8 cellular contexts compared by ENCODE assay signal in genomic region chr15:31197497-31198414, GRCh38.
DNase-seq lines count a peak whose midpoint lies in the region; ATAC-seq and TF ChIP-seq lines count a peak whose summit lies in the region.

No MANE protein-coding gene starts in this region.

- no peaks in the 10 kb centered on the region for H3K27me3 ChIP-seq in heart right ventricle

- no peaks in the 10 kb centered on the region for H3K9me3 ChIP-seq in heart right ventricle

- H3K36me3 ChIP-seq in heart right ventricle, result no peaks in the 10 kb centered on the region

- H3K4me3 ChIP-seq in GM12864 (ENCODE audit: low read depth, low read length), result no peak overlapping the region
- H3K4me3 ChIP-seq in LNCaP clone FGC (ENCODE audit: low read depth, low read length), result no peak overlapping the region
- H3K4me3 ChIP-seq in heart right ventricle, result no peak overlapping the region

- WGBS in heart right ventricle, 2 donors, result 55 to 61% methylated on average over 15 of the region's 15 CpGs

- DNase-seq in GM12864 (ENCODE audit: low read depth) (no peak), LNCaP clone FGC (ENCODE audit: low read depth) (no peak), heart right ventricle (peak in 1 of 2 donors; percentile 47), sciatic nerve (ENCODE audit: low spot score) (no peak)
- DNase-seq in activated T-cell treated with anti-CD3 and anti-CD28 coated beads, Interleukin-2, amount 50 U/mL, for 48 hours, result peak; percentile 64 to 70
- peak; percentile 52 to 55 for DNase-seq in stimulated activated CD4-positive, alpha-beta T cell treated with anti-CD3 and anti-CD28 coated beads, Interleukin-2, amount 100 ng/mL, for 48 hours

- ATAC-seq in heart right ventricle (no peak), sciatic nerve (no peak), HG02885 (IDR thresholded peaks at IDR 0.05; ENCODE audit: poor library complexity, unreplicated experiment) (no peak), HG03135 (IDR thresholded peaks at IDR 0.05; ENCODE audit: unreplicated experiment) (no peak)

- TF ChIP-seq CTCF in GM12864 (IDR thresholded peaks at IDR 0.05; ENCODE audit: low read depth, low read length, missing control alignments), result peak; percentile 95
- TF ChIP-seq CTCF in LNCaP clone FGC (IDR thresholded peaks at IDR 0.05; ENCODE audit: control insufficient read depth, extremely low read depth, insufficient read depth), result peak; percentile 48
- TF ChIP-seq CTCF in heart right ventricle (IDR thresholded peaks at IDR 0.05), result peak in 8 of 9 donors; percentile 18 to 68 (median 49)

- H3K27ac ChIP-seq in heart right ventricle, result no peak overlapping the region

- H3K4me1 ChIP-seq in heart right ventricle, result peaks cover 0 to 8% (median 0%) of the 10 kb centered on the region in 9 donors

- intact Hi-C loops in heart right ventricle (cut with DNase I) (no loop called here), sciatic nerve (cut with DNase I) (no loop called here)

Comparison
In these comparisons a context has a peak if more than half of its experiments do, and no peak if none do; other contexts are left out.
1. DNase-seq: peak in activated T-cell treated with anti-CD3 and anti-CD28 coated beads, Interleukin-2, amount 50 U/mL, for 48 hours (2 of 2) and stimulated activated CD4-positive, alpha-beta T cell treated with anti-CD3 and anti-CD28 coated beads, Interleukin-2, amount 100 ng/mL, for 48 hours (2 of 2); none in GM12864 (single experiment), LNCaP clone FGC (single experiment) and sciatic nerve (single experiment).
2. Peak in every context shown above with its lines, with median percentiles within 50 percentile points of each other: CTCF ChIP-seq.